ENCODE assay signal across 16 cellular contexts in the genomic region with DNA sequence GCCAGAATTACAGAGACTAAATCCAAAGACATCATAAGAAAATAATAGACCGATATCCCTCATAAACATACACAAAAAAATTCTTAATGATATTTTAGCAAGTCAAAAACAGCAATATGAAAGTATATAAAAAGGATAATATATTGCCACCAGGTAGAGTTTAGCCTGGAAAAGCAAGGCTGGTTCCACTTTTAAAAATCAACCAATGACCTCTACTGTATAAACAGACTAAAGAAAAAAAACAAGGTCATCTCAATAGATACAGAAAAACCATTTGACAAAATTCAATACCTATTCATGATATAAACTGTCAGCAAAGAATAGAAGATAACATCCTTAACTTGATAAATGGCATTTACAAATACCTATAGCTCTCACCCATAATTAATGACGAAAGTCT.
"Had no signal": no experiment of that assay in that cellular context is flagged by ENCODE, and none has a peak within 500 bp of the region (broad histone marks: within the 10 kb centered on the region; RNA-seq: fewer than 3 reads in every experiment).

No MANE protein-coding gene starts in this region.

- ATAC-seq: esophagus mucosa, lower lobe of right lung, right cardiac atrium had no signal

- H3K27ac Mint-ChIP-seq: activated naive CD8-positive, alpha-beta T cell treated with anti-CD3 and anti-CD28 coated beads, Interleukin-2, amount 10 ng/mL, durations not matched to agents 7 days and 5 days; activated T-helper 2 cell treated with anti-CD3 and anti-CD28 coated beads, Interferon-gamma antibody, Interleukin-2, Interleukin-4, amounts not matched to agents 10 μg/mL and 5 μg/mL and 100 μg/mL, durations not matched to agents 14 hours and 24 hours and 36 hours had no signal

- H3K4me3 Mint-ChIP-seq: activated naive CD8-positive, alpha-beta T cell treated with anti-CD3 and anti-CD28 coated beads, Interleukin-2, amount 10 ng/mL, durations not matched to agents 7 days and 5 days had no signal

- DNase-seq: activated CD4-positive, alpha-beta T cell treated with anti-CD3 and anti-CD28 coated beads, Interleukin-2, amount 50 U/mL, for 4 hours; activated CD8-positive, alpha-beta memory T cell treated with anti-CD3 and anti-CD28 coated beads, Interleukin-2, amount 50 U/mL, for 4 hours; activated naive CD8-positive, alpha-beta T cell treated with anti-CD3 and anti-CD28 coated beads, Interleukin-2, amount 10 ng/mL, durations not matched to agents 7 days and 5 days; dorsolateral prefrontal cortex; hypothalamus; lower lobe of right lung; midbrain; right cardiac atrium; stimulated activated CD4-positive, alpha-beta T cell treated with anti-CD3 and anti-CD28 coated beads, Interleukin-1b, Interleukin-23, amount 100 ng/mL, for 48 hours; stimulated activated naive CD4-positive, alpha-beta T cell treated with Interleukin-2 at 50 U/mL for 16 hours; testis had no signal

- H3K9me3 Mint-ChIP-seq: activated naive CD8-positive, alpha-beta T cell treated with anti-CD3 and anti-CD28 coated beads, Interleukin-2, amount 10 ng/mL, durations not matched to agents 7 days and 5 days; activated T-helper 2 cell treated with anti-CD3 and anti-CD28 coated beads, Interferon-gamma antibody, Interleukin-2, Interleukin-4, amounts not matched to agents 10 μg/mL and 5 μg/mL and 100 μg/mL, durations not matched to agents 14 hours and 24 hours and 36 hours had no signal

- FAIRE-seq: bronchial epithelial cell, endometrium had no signal

- H3K27me3 Mint-ChIP-seq: activated naive CD8-positive, alpha-beta T cell treated with anti-CD3 and anti-CD28 coated beads, Interleukin-2, amount 10 ng/mL, durations not matched to agents 7 days and 5 days had no signal

- H3K27ac ChIP-seq: ascending aorta, dorsolateral prefrontal cortex, lower lobe of right lung, testis had no signal

- H3K27me3 ChIP-seq: ascending aorta, dorsolateral prefrontal cortex, testis had no signal

- H3K4me3 ChIP-seq: ascending aorta, dorsolateral prefrontal cortex, lower lobe of right lung, testis had no signal

- H3K9me3 ChIP-seq: ascending aorta, lower lobe of right lung, testis had no signal
